Comparison of ENCODE assay signal across 1 cellular context in the genomic region with DNA sequence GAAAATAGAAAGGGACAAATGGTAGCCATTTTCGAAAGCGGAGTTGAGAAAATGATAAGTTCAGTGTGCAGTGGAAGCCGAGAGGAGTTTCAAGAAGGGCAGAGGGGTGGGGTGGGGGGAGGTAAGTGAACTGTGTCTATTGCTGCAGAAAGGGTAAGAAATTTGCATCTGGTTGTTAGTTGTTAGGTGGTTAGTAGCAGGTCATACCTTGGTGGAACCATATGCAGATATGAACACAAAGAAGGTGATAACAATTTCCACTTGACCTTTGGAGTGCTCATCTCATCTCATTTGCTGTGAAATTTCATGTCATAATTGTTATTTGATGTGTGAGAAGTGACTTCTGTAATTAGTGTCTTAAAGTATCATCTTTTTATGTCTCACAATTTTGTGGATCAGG.
TF ChIP-seq lines count a peak whose summit lies in the region.

No MANE protein-coding gene starts in this region.

TF ChIP-seq in HepG2, 621 proteins besides CTCF, POLR2A, EP300 and RAD21 (continued from another document):
- TF ChIP-seq POGK (CRISPR knock-in tag; conservative IDR thresholded peaks at IDR 0.05) = no peak
- no peak for TF ChIP-seq ZFP90 (CRISPR knock-in tag; IDR thresholded peaks at IDR 0.05; ENCODE audit: borderline replicate concordance)
- no peak for TF ChIP-seq ZNF629 (CRISPR knock-in tag; conservative IDR thresholded peaks at IDR 0.05)
- TF ChIP-seq, protein P1, sequence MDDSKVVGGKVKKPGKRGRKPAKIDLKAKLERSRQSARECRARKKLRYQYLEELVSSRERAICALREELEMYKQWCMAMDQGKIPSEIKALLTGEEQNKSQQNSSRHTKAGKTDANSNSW (CRISPR knock-in tag; IDR thresholded peaks at IDR 0.05; ENCODE audit: borderline replicate concordance) = no peak
- TF ChIP-seq MED8 (CRISPR knock-in tag; IDR thresholded peaks at IDR 0.05; ENCODE audit: insufficient replicate concordance) = no peak
- no peak for TF ChIP-seq PAF1 (CRISPR knock-in tag; IDR thresholded peaks at IDR 0.05)
- no peak for TF ChIP-seq ATF6 (CRISPR knock-in tag; conservative IDR thresholded peaks at IDR 0.05)
- TF ChIP-seq HES4 (CRISPR knock-in tag; IDR thresholded peaks at IDR 0.05; ENCODE audit: borderline replicate concordance) = no peak
- no peak for TF ChIP-seq SUZ12 (IDR thresholded peaks at IDR 0.05; ENCODE audit: low read depth, low read length)
- no peak for TF ChIP-seq ZNF737 (CRISPR knock-in tag; IDR thresholded peaks at IDR 0.05; ENCODE audit: borderline replicate concordance)
- TF ChIP-seq ZNF343 (CRISPR knock-in tag; IDR thresholded peaks at IDR 0.05) = no peak
- no peak for TF ChIP-seq GATAD2A (CRISPR knock-in tag; IDR thresholded peaks at IDR 0.05)
TF ChIP-seq in HepG2: peak in this region for 0.
